In genomic region chr16:89246903-89247733, GRCh38 we compare ENCODE assay signal across 8 cellular contexts. TPM values are rescaled to one million over a fixed set of nuclear protein-coding genes. Genes with fewer than 3 reads are reported as not detected.
DNase-seq lines count a peak whose midpoint lies in the region; ATAC-seq and TF ChIP-seq lines count a peak whose summit lies in the region.

No MANE protein-coding gene starts in this region.

- peaks cover 2% of the 10 kb centered on the region for H3K79me2 ChIP-seq in trophoblast cell (ENCODE audit: control insufficient read depth, insufficient read depth, low read length, poor library complexity)

- peak overlapping the region; percentile 56 for H4K8ac ChIP-seq in trophoblast cell (ENCODE audit: low read depth, low read length)

- peak overlapping the region in 5 of 7 donors; percentile 68 to 88 (median 70) for H3K27ac Mint-ChIP-seq in CD4-positive, alpha-beta memory T cell

- ATAC-seq in GM21381 (IDR thresholded peaks at IDR 0.05; ENCODE audit: unreplicated experiment) = peak; percentile 76

- no peaks in the 10 kb centered on the region for H3K36me3 Mint-ChIP-seq in CD4-positive, alpha-beta memory T cell

- TF ChIP-seq CTCF in thyroid gland (IDR thresholded peaks at IDR 0.05) = no peak

- no peaks in the 10 kb centered on the region for H3K9me3 ChIP-seq in CD4-positive, alpha-beta memory T cell (ENCODE audit: control insufficient read depth in 1 of 2, low read length in 2 of 2)
- H3K9me3 ChIP-seq in trophoblast cell (ENCODE audit: insufficient read depth, low read depth, low read length) = peaks cover 15% of the 10 kb centered on the region
- no peaks in the 10 kb centered on the region for H3K9me3 ChIP-seq in thyroid gland

- no peak overlapping the region for H2BK120ac ChIP-seq in trophoblast cell (ENCODE audit: insufficient read depth, low read length, poor library complexity)

- peak overlapping the region; percentile 22 for H4K91ac ChIP-seq in trophoblast cell (ENCODE audit: low read depth, low read length)

- peak overlapping the region; percentile 14 for H3K18ac ChIP-seq in trophoblast cell (ENCODE audit: low read length)

- peak overlapping the region; percentile 14 for H4K12ac ChIP-seq in trophoblast cell (ENCODE audit: low read depth, low read length)

- POLR2A ChIA-PET in CD4-positive, alpha-beta memory T cell (lab: Charles Lee; ENCODE audit: partially characterized antibody) = interaction anchor here (0.5 to 1.8 kb wide), 16 partner anchors 10 to 626 kb away, joined by 3 to 7 read pairs (median 4); partner anchors contain the start of genes CDK10, SPG7, TCF25 and ZNF778

- no CpG with 5 or more reads among the region's 78 CpGs for WGBS in trophoblast cell (ENCODE audit: extremely low coverage, insufficient coverage, insufficient read length)
- 16 to 21% methylated on average over 8 to 33 of the region's 78 CpGs for whole genome bisulfite sequencing in thyroid gland, 2 donors

- H2AFZ ChIP-seq in trophoblast cell (ENCODE audit: insufficient read depth, low read length, poor library complexity) = peak overlapping the region; percentile 43

- intact Hi-C loops in CD4-positive, alpha-beta memory T cell (cut with micrococcal nuclease) = no loop called here
- intact Hi-C loops in cardiac septum (cut with DNase I) = no loop called here
- intact Hi-C loops in thyroid gland (cut with DNase I) = no loop called here

- H3K14ac ChIP-seq in trophoblast cell (ENCODE audit: low read length) = peak overlapping the region; percentile 60

- H3K9ac ChIP-seq in trophoblast cell (ENCODE audit: low read length) = no peak overlapping the region

- peak overlapping the region; percentile 80 for H3K4me2 ChIP-seq in trophoblast cell (ENCODE audit: low read length)

- H3K27me3 ChIP-seq in CD4-positive, alpha-beta memory T cell (ENCODE audit: insufficient read depth, low read length) = no peaks in the 10 kb centered on the region
- H3K27me3 ChIP-seq in trophoblast cell (ENCODE audit: insufficient read depth, low read length) = no peaks in the 10 kb centered on the region
- no peaks in the 10 kb centered on the region for H3K27me3 ChIP-seq in thyroid gland

- peak; percentile 87 to 94 (median 90) for DNase-seq in CD4-positive, alpha-beta memory T cell
- DNase-seq in Jurkat, Clone E6-1 (ENCODE audit: low read depth, low spot score) = peak; percentile 51
- DNase-seq in SKM-1 (lab: John Stamatoyannopoulos, UW; ENCODE audit: unreplicated experiment) (peak; percentile 62), cardiac septum (ENCODE audit: low spot score) (peak; percentile 96), trophoblast cell (peak; percentile 66 to 90), thyroid gland (peak; percentile 75 to 80)
- peak; percentile 91 for DNase-seq in activated naive CD8-positive, alpha-beta T cell treated with anti-CD3 and anti-CD28 coated beads, Interleukin-2, amount 50 U/mL, for 16 hours (ENCODE audit: low read depth, low spot score)

- no peak for TF ChIP-seq POLR2A in thyroid gland (IDR thresholded peaks at IDR 0.05)

- no peaks in the 10 kb centered on the region for H3K36me3 ChIP-seq in CD4-positive, alpha-beta memory T cell (ENCODE audit: insufficient read depth, low read length)
- H3K36me3 ChIP-seq in trophoblast cell (ENCODE audit: control insufficient read depth in 1 of 2, insufficient read depth in 2 of 2, low read length in 2 of 2) (no peaks in the 10 kb centered on the region), thyroid gland (no peaks in the 10 kb centered on the region)

- H3K27me3 Mint-ChIP-seq in CD4-positive, alpha-beta memory T cell = no peaks in the 10 kb centered on the region

- H3K79me1 ChIP-seq in trophoblast cell (ENCODE audit: low read length) = peaks cover 4% of the 10 kb centered on the region

- H3K4me3 ChIP-seq in CD4-positive, alpha-beta memory T cell (ENCODE audit: low read length in 2 of 2) = peak overlapping the region in 1 of 2 donors; percentile 43
- peak overlapping the region; percentile 32 for H3K4me3 ChIP-seq in Jurkat, Clone E6-1 (ENCODE audit: low read length)
- H3K4me3 ChIP-seq in trophoblast cell (ENCODE audit: low read depth, low read length) (peak overlapping the region; percentile 69), thyroid gland (replicated peaks in 1 of 3) (peak overlapping the region in 2 of 3 donors; percentile 33 to 37)

- peak overlapping the region; percentile 26 to 81 (median 72) for H3K4me3 Mint-ChIP-seq in CD4-positive, alpha-beta memory T cell

- H3K4ac ChIP-seq in trophoblast cell (ENCODE audit: low read depth, low read length) = no peak overlapping the region

- H3K9me3 Mint-ChIP-seq in CD4-positive, alpha-beta memory T cell = peaks cover 0 to 14% (median 6%) of the 10 kb centered on the region in 8 donors

- no peak overlapping the region for H2BK5ac ChIP-seq in trophoblast cell (ENCODE audit: low read depth, low read length, poor library complexity)

- no peak overlapping the region for H3K23ac ChIP-seq in trophoblast cell (ENCODE audit: low read length)

- H3K27ac ChIP-seq in CD4-positive, alpha-beta memory T cell (ENCODE audit: low read depth, low read length) = no peak overlapping the region
- H3K27ac ChIP-seq in trophoblast cell (ENCODE audit: low read depth, low read length) (no peak overlapping the region), thyroid gland (no peak overlapping the region)

- no peak overlapping the region for H2BK12ac ChIP-seq in trophoblast cell (ENCODE audit: low read length)

- peaks cover 5 to 33% (median 12%) of the 10 kb centered on the region in 4 donors for H3K4me1 Mint-ChIP-seq in CD4-positive, alpha-beta memory T cell

- peaks cover 10% of the 10 kb centered on the region for H3K4me1 ChIP-seq in CD4-positive, alpha-beta memory T cell (ENCODE audit: insufficient read depth, low read length)
- H3K4me1 ChIP-seq in trophoblast cell (ENCODE audit: control insufficient read depth in 1 of 2, insufficient read depth in 2 of 2, low read length in 2 of 2) (peaks cover 4 to 5% of the 10 kb centered on the region in 2 experiments), thyroid gland (peaks cover 4 to 13% of the 10 kb centered on the region in 2 donors)

- CTCF ChIA-PET in CD4-positive, alpha-beta memory T cell (lab: Charles Lee; ENCODE audit: partially characterized antibody) = interaction anchor here (2.0 kb wide), 2 partner anchors 42 to 68 kb away, joined by 7 to 9 read pairs; no protein-coding TSS in a partner anchor

- no peak overlapping the region for H2AK5ac ChIP-seq in trophoblast cell (ENCODE audit: low read length)

RNA-seq across cellular contexts. Expression of gene ZNF778, which starts 29.6 kb away (rescaled TPM):
- 10 to 100 TPM; 13.1 to 15.9 TPM for total RNA-seq in CD4-positive, alpha-beta memory T cell
- 1 to 10 TPM; 1.0 to 4.4 TPM for polyA plus RNA-seq in CD4-positive, alpha-beta memory T cell
- polyA plus RNA-seq in Jurkat, Clone E6-1 (2012; ENCODE audit: insufficient read depth, insufficient read length) = 5.0 TPM
- total RNA-seq in cardiac septum (9.7 TPM), thyroid gland (10 to 100 TPM; 17.5 to 36.4 (median 30.9) TPM)
- 11.2 and 13.0 TPM in 2 replicates for polyA plus RNA-seq in trophoblast cell (2013)

RNA-seq across cellular contexts. Expression of gene SLC22A31, which starts 46.8 kb away (rescaled TPM):
- under 1 TPM in 1 of 2 experiments, not detected in 1; 0.44 TPM for total RNA-seq in CD4-positive, alpha-beta memory T cell
- polyA plus RNA-seq in CD4-positive, alpha-beta memory T cell = under 1 TPM; 0.32 to 0.48 TPM
- not detected for polyA plus RNA-seq in Jurkat, Clone E6-1 (2012; ENCODE audit: insufficient read depth, insufficient read length)
- total RNA-seq in cardiac septum (not detected), thyroid gland (under 1 TPM in 1 of 4 donors, not detected in 3; 0.54 TPM)
- 2.1 and 2.2 TPM in 2 replicates for polyA plus RNA-seq in trophoblast cell (2013)
